8 cellular contexts compared by ENCODE assay signal in genomic region chr20:24634855-24635254, GRCh38.
DNase-seq lines count a peak whose midpoint lies in the region; ATAC-seq, FAIRE-seq and TF ChIP-seq lines count a peak whose summit lies in the region.

No MANE protein-coding gene starts in this region.

- CTCF ChIA-PET in IMR-90 (lab: Yijun Ruan, JAX) = interaction anchor here (0.7 kb wide), 2 partner anchors 69 to 162 kb away, joined by 3 read pairs; no protein-coding TSS in a partner anchor

- 5% methylated on average over 2 of the region's 9 CpGs; no CpG with 5 or more reads in 1 of the 2 experiments for WGBS in IMR-90 (ENCODE audit: extremely low coverage in 2 of 2, insufficient read length in 1 of 2), 2 experiments

- H3K9me3 ChIP-seq in BE2C (no peaks in the 10 kb centered on the region), IMR-90 (ENCODE audit: control insufficient read depth, insufficient read depth, low read length) (no peaks in the 10 kb centered on the region)

- H4K91ac ChIP-seq in IMR-90 (ENCODE audit: insufficient read depth, low read depth, low read length) = peak overlapping the region; percentile 68

- TF ChIP-seq POLR2A in IMR-90 (IDR thresholded peaks at IDR 0.05; ENCODE audit: low read depth, low read length) = no peak

- FAIRE-seq in bronchial epithelial cell (lab: Jason Lieb, UNC) = no peak

- POLR2A ChIA-PET in IMR-90 (lab: Charles Lee; ENCODE audit: unreplicated experiment) = no interaction called here

- DNase-seq in BE2C (peak; percentile 78), IMR-90 (peak; percentile 94), bronchial epithelial cell (ENCODE audit: low read depth) (peak; percentile 62), left kidney (ENCODE audit: low read depth, low spot score) (peak; percentile 78), left lobe of liver (ENCODE audit: low spot score) (no peak), NAMALWA (ENCODE audit: low spot score) (no peak)

- peak overlapping the region; percentile 94 for H2BK120ac ChIP-seq in IMR-90 (ENCODE audit: low read depth, low read length)

- peak; percentile 97 for ATAC-seq in IMR-90 (ENCODE audit: low read depth)
- no peak for ATAC-seq in left lobe of liver
- no peak for ATAC-seq in GM19328 (IDR thresholded peaks at IDR 0.05; ENCODE audit: unreplicated experiment)
- ATAC-seq in HG02588 (IDR thresholded peaks at IDR 0.05; ENCODE audit: unreplicated experiment) = no peak

- peaks cover 13% of the 10 kb centered on the region for H3K4me1 ChIP-seq in BE2C
- peaks cover 9% of the 10 kb centered on the region for H3K4me1 ChIP-seq in IMR-90 (ENCODE audit: control insufficient read depth, insufficient read depth, low read length)

- TF ChIP-seq RAD21 in IMR-90 (IDR thresholded peaks at IDR 0.05; ENCODE audit: low read length) = peak; percentile 30; the same call in 1 of the 2 replicates

- no peak overlapping the region; the same call in 1 of the 2 replicates for H3K14ac ChIP-seq in IMR-90 (replicated peaks; ENCODE audit: low read depth, low read length)

- dilution Hi-C loops in IMR-90 (cut with HindIII; ENCODE audit: low sequenced_read_pairs, unreplicated experiment) = no loop called here

- H3K9ac ChIP-seq in IMR-90 (ENCODE audit: low read depth, low read length) = no peak overlapping the region

- peak overlapping the region; percentile 39 for H2AK9ac ChIP-seq in IMR-90 (replicated peaks; ENCODE audit: low read depth, low read length, poor library complexity)

- no peak overlapping the region for H3K23ac ChIP-seq in IMR-90 (ENCODE audit: low read depth, low read length)

- peak overlapping the region; percentile 65 for H3K4me2 ChIP-seq in IMR-90 (ENCODE audit: low read depth, low read length)

- peak overlapping the region; percentile 66 for H3K27ac ChIP-seq in IMR-90 (ENCODE audit: insufficient read depth, low read length)

- TF ChIP-seq CTCF in BE2C (IDR thresholded peaks at IDR 0.05; ENCODE audit: low read depth, low read length) (no peak), IMR-90 (conservative IDR thresholded peaks at IDR 0.05; ENCODE audit: low read depth, low read length) (no peak), bronchial epithelial cell (IDR thresholded peaks at IDR 0.05; ENCODE audit: insufficient read depth, low read length, severe bottlenecking) (no peak)

- H2BK15ac ChIP-seq in IMR-90 (ENCODE audit: low read depth, low read length) = peak overlapping the region; percentile 22; the same call in 2 of the 3 replicates

- peak overlapping the region; percentile 87 for H2BK20ac ChIP-seq in IMR-90 (ENCODE audit: low read depth, low read length)

- peak overlapping the region; percentile 90 for H3K18ac ChIP-seq in IMR-90 (ENCODE audit: low read depth, low read length)

- H4K5ac ChIP-seq in IMR-90 (ENCODE audit: low read depth, low read length) = peak overlapping the region; percentile 91

- H2AK5ac ChIP-seq in IMR-90 (ENCODE audit: low read depth, low read length) = peak overlapping the region; percentile 30; the same call in 1 of the 2 replicates

- H2AFZ ChIP-seq in IMR-90 (replicated peaks; ENCODE audit: low read length, poor library complexity) = peak overlapping the region; percentile 88

- peak overlapping the region; percentile 72 for H2BK5ac ChIP-seq in IMR-90 (ENCODE audit: low read depth, low read length, poor library complexity, severe bottlenecking)

- no peaks in the 10 kb centered on the region for H3K27me3 ChIP-seq in BE2C
- H3K27me3 ChIP-seq in IMR-90 (ENCODE audit: control insufficient read depth, insufficient read depth, low read length) = peaks cover 7% of the 10 kb centered on the region
- H3K27me3 ChIP-seq in bronchial epithelial cell (ENCODE audit: control insufficient read depth, insufficient read depth, low read length) = no peaks in the 10 kb centered on the region

- no peaks in the 10 kb centered on the region for H4K20me1 ChIP-seq in IMR-90 (ENCODE audit: insufficient read depth, low read length)

- intact Hi-C loops in IMR-90 (cut with micrococcal nuclease) = no loop called here

- H3K56ac ChIP-seq in IMR-90 (ENCODE audit: extremely low read depth, insufficient read depth, low read length) = no peak overlapping the region

- peak overlapping the region; percentile 81 for H3K4ac ChIP-seq in IMR-90 (ENCODE audit: low read depth, low read length)

- no peak overlapping the region for H3K4me3 ChIP-seq in BE2C (ENCODE audit: low read depth, low read length)
- H3K4me3 ChIP-seq in IMR-90 (ENCODE audit: insufficient read depth, low read depth, low read length) = no peak overlapping the region
- no peak overlapping the region for H3K4me3 ChIP-seq in bronchial epithelial cell (ENCODE audit: low read depth, low read length)

- peaks cover 2% of the 10 kb centered on the region; the same call in 1 of the 2 replicates for H3K9me1 ChIP-seq in IMR-90 (ENCODE audit: insufficient read depth, low read length)

- H3K36me3 ChIP-seq in BE2C (no peaks in the 10 kb centered on the region), IMR-90 (ENCODE audit: control insufficient read depth, insufficient read depth, low read length) (no peaks in the 10 kb centered on the region), bronchial epithelial cell (ENCODE audit: control insufficient read depth, insufficient read depth, low read length) (no peaks in the 10 kb centered on the region)

- no TSS peak for BruUV-seq in IMR-90 (replicated peaks; lab: Mats Ljungman, UMichigan)

- peak overlapping the region; percentile 23 to 68; a peak in 2 of 4 replicates for H4K8ac ChIP-seq in IMR-90 (ENCODE audit: low read depth in 2 of 2, low read length in 2 of 2)

- no peaks in the 10 kb centered on the region for H3K79me1 ChIP-seq in IMR-90 (ENCODE audit: low read depth in 1 of 2, low read length in 2 of 2)

- in situ Hi-C loops in IMR-90 (cut with MboI; ENCODE audit: low sequenced_read_pairs) = loop anchor here (25.0 kb wide), 1 partner anchor 752 kb away; the partner anchor contains the start of gene ABHD12

TF ChIP-seq in IMR-90, 13 proteins besides CTCF, POLR2A, EP300 and RAD21:
- TF ChIP-seq RFX5 (IDR thresholded peaks at IDR 0.05; ENCODE audit: low read depth, low read length) = no peak
- TF ChIP-seq USF2 (IDR thresholded peaks at IDR 0.05; ENCODE audit: low read depth, low read length) = no peak
- TF ChIP-seq CHD1 (IDR thresholded peaks at IDR 0.05; ENCODE audit: low read depth, low read length) = no peak
- TF ChIP-seq RCOR1 (IDR thresholded peaks at IDR 0.05; ENCODE audit: insufficient replicate concordance, low read length) = peak; percentile 23
- TF ChIP-seq FOS (IDR thresholded peaks at IDR 0.05; ENCODE audit: low read depth, low read length) = peak; percentile 65
- peak; percentile 37; the same call in 1 of the 2 replicates for TF ChIP-seq MXI1 (IDR thresholded peaks at IDR 0.05; ENCODE audit: borderline replicate concordance, low read depth, low read length)
- peak; percentile 47; the same call in 1 of the 2 replicates for TF ChIP-seq MAZ (IDR thresholded peaks at IDR 0.05; ENCODE audit: borderline replicate concordance, low read depth, low read length)
- peak; percentile 99 for TF ChIP-seq NFE2L2 (IDR thresholded peaks at IDR 0.05; ENCODE audit: low read depth, low read length)
- no peak for TF ChIP-seq CEBPB (IDR thresholded peaks at IDR 0.05; ENCODE audit: low read depth, low read length)
- TF ChIP-seq SMC3 (IDR thresholded peaks at IDR 0.05; ENCODE audit: low read depth, low read length) = no peak
- TF ChIP-seq BHLHE40 (IDR thresholded peaks at IDR 0.05; ENCODE audit: low read depth, low read length) = peak; percentile 77
- TF ChIP-seq MAFK (IDR thresholded peaks at IDR 0.05; ENCODE audit: low read depth, low read length) = peak; percentile 88
- TF ChIP-seq ELK1 (IDR thresholded peaks at IDR 0.05; ENCODE audit: borderline replicate concordance, low read depth, low read length) = no peak

Comparison
In these comparisons a context has a peak if more than half of its experiments do, and no peak if none do; other contexts are left out.
1. DNase-seq: peak in BE2C (single experiment), IMR-90 (single experiment), bronchial epithelial cell (single experiment) and left kidney (single experiment); none in left lobe of liver (single experiment) and NAMALWA (single experiment).